ENCODE assay signal across 21 cellular contexts in the genomic region with DNA sequence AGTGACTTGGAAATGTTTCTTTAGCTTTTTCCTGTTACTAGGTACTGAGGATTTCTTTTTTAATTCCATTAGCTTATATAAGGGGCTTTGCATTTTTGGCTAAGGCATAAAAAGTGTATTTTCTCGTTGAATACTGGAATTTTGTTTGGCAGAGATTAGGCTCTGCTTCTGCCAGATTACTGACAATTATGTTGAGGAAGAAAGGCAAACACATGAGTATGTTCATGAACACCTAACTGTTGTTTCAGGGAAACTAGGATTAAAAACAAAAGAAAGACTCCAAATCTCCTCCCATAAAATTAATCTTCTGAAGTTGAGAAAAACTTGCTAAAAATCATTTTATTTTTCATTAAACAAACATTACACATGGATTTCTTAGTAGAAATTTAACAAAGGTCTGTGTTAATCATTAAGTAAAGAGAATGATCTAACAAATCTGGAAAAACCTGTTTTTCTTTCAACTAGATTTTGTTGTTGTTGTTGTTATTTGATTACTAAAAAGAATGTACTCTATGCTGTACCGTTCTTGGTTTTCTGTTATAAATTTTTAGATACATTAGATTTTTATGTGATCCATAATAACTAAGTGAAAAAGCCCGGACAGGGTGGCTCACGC.
"Had no signal": no experiment of that assay in that cellular context is flagged by ENCODE, and none has a peak within 500 bp of the region (broad histone marks: within the 10 kb centered on the region; RNA-seq: fewer than 3 reads in every experiment).

No MANE protein-coding gene starts in this region.

- H3K36me3 Mint-ChIP-seq: activated naive CD4-positive, alpha-beta T cell treated with anti-CD3 and anti-CD28 coated beads, Interleukin-2, amount 10 ng/mL, durations not matched to agents 7 days and 5 days; neural progenitor cell; T-cell had no signal

- ATAC-seq: gastroesophageal sphincter; heart right ventricle; left colon; stimulated activated naive CD8-positive, alpha-beta T cell treated with anti-CD3 and anti-CD28 coated beads, Interleukin-15, Interleukin-2, amounts not matched to agents 100 U/mL and 50 U/mL, for 24 hours; T-cell had no signal

- H3K27ac Mint-ChIP-seq: activated naive CD4-positive, alpha-beta T cell treated with anti-CD3 and anti-CD28 coated beads, Interleukin-2, amount 10 ng/mL, durations not matched to agents 7 days and 5 days; neural progenitor cell; T-cell had no signal

- H3K4me3 Mint-ChIP-seq: activated naive CD4-positive, alpha-beta T cell treated with anti-CD3 and anti-CD28 coated beads, Interleukin-2, amount 10 ng/mL, durations not matched to agents 7 days and 5 days; neural progenitor cell; T-cell had no signal

- H3K9me3 ChIP-seq: colonic mucosa, gastroesophageal sphincter, heart right ventricle, ovary, right atrium auricular region, testis, upper lobe of left lung had no signal

- H3K4me1 Mint-ChIP-seq: activated naive CD4-positive, alpha-beta T cell treated with anti-CD3 and anti-CD28 coated beads, Interleukin-2, amount 10 ng/mL, durations not matched to agents 7 days and 5 days; neural progenitor cell; T-cell had no signal

- H3K27me3 Mint-ChIP-seq: activated naive CD4-positive, alpha-beta T cell treated with anti-CD3 and anti-CD28 coated beads, Interleukin-2, amount 10 ng/mL, durations not matched to agents 7 days and 5 days; T-cell had no signal

- FAIRE-seq: small intestine had no signal

- DNase-seq: activated CD4-positive, alpha-beta T cell treated with anti-CD3 and anti-CD28 coated beads for 1 hour; activated CD4-positive, alpha-beta T cell treated with anti-CD3 and anti-CD28 coated beads, Interleukin-2, amount 50 U/mL, for 4 hours; activated naive CD4-positive, alpha-beta T cell treated with anti-CD3 and anti-CD28 coated beads, Interleukin-2, amount 10 ng/mL, durations not matched to agents 7 days and 5 days; activated T-cell treated with anti-CD3 and anti-CD28 coated beads for 4 hours; caudate nucleus; colonic mucosa; heart right ventricle; left colon; ovary; small intestine; stimulated activated CD4-positive, alpha-beta T cell treated with anti-CD3 and anti-CD28 coated beads, Interleukin-4, amount 100 ng/mL, for 4 hours; stimulated activated CD8-positive, alpha-beta memory T cell treated with anti-CD3 and anti-CD28 coated beads, Interleukin-4, amount 100 ng/mL, for 48 hours; stimulated activated naive CD8-positive, alpha-beta T cell treated with anti-CD3 and anti-CD28 coated beads, Interleukin-15, Interleukin-2, amounts not matched to agents 100 U/mL and 50 U/mL, for 24 hours; T-cell; T-helper 9 cell; testis; upper lobe of left lung had no signal

- H3K4me2 ChIP-seq: neural progenitor cell had no signal

- H3K9me3 Mint-ChIP-seq: activated naive CD4-positive, alpha-beta T cell treated with anti-CD3 and anti-CD28 coated beads, Interleukin-2, amount 10 ng/mL, durations not matched to agents 7 days and 5 days; neural progenitor cell; T-cell had no signal

- H3K4me3 ChIP-seq: colonic mucosa, gastroesophageal sphincter, heart right ventricle, neural progenitor cell, ovary, right atrium auricular region, SK-N-MC, testis, upper lobe of left lung had no signal

- H3K4me1 ChIP-seq: colonic mucosa, gastroesophageal sphincter, heart right ventricle, neural progenitor cell, right atrium auricular region, testis, upper lobe of left lung had no signal

- H3K27ac ChIP-seq: colonic mucosa, gastroesophageal sphincter, heart right ventricle, neural progenitor cell, ovary, right atrium auricular region, SK-N-MC, testis, upper lobe of left lung had no signal
